9 cellular contexts compared by ENCODE assay signal in the genomic region with DNA sequence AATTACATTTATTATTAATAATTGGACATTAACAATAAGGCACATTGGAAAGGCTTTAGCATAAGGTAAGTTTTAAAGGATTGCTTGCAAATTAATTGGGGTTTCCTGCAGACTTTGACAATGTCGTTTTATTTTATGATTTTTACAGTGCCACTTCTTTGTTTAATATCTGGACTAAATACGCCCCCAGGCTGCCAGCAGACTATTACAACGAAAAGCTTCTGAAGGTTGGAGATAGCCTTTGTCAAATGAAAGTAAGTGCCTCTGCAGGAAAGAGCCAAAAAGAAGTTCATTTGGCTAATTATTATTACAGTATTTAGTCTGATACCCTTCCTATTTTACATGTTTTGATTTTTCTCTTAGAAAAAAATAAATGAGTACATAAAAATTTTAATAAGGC. TPM values are rescaled to one million over a fixed set of nuclear protein-coding genes. Genes with fewer than 3 reads are reported as not detected.
DNase-seq lines count a peak whose midpoint lies in the region; ATAC-seq, FAIRE-seq and TF ChIP-seq lines count a peak whose summit lies in the region.
"Had no signal": no experiment of that assay in that cellular context is flagged by ENCODE, and none has a peak within 500 bp of the region (broad histone marks: within the 10 kb centered on the region; RNA-seq: fewer than 3 reads in every experiment).

No MANE protein-coding gene starts in this region.

- H3K9ac ChIP-seq in HUES6 (ENCODE audit: low read length) (no peak overlapping the region), astrocyte (ENCODE audit: low read length) (no peak overlapping the region)

- H2AFZ ChIP-seq in astrocyte (ENCODE audit: low read depth, low read length): no peak overlapping the region

- no peaks in the 10 kb centered on the region for H3K27me3 Mint-ChIP-seq in astrocyte (ENCODE audit: low read depth, unreplicated experiment)
- no peaks in the 10 kb centered on the region for H3K27me3 Mint-ChIP-seq in naive thymus-derived CD4-positive, alpha-beta T cell

- no peaks in the 10 kb centered on the region for H3K9me3 Mint-ChIP-seq in astrocyte (ENCODE audit: unreplicated experiment)
- peaks cover 0 to 12% (median 0%) of the 10 kb centered on the region in 11 donors for H3K9me3 Mint-ChIP-seq in naive thymus-derived CD4-positive, alpha-beta T cell

- POLR2A ChIA-PET in naive thymus-derived CD4-positive, alpha-beta T cell (lab: Charles Lee): no interaction called here

- FAIRE-seq in astrocyte (lab: Jason Lieb, UNC): no peak

- H4K20me1 ChIP-seq in astrocyte (ENCODE audit: insufficient read depth, low read length): no peaks in the 10 kb centered on the region

- H3K36me3 ChIP-seq in HUES6 (ENCODE audit: control insufficient read depth, insufficient read depth, low read length) (no peaks in the 10 kb centered on the region), astrocyte (ENCODE audit: insufficient read depth, low read length) (no peaks in the 10 kb centered on the region)
- no peaks in the 10 kb centered on the region for H3K36me3 ChIP-seq in naive thymus-derived CD4-positive, alpha-beta T cell (ENCODE audit: control insufficient read depth in 2 of 3, insufficient read depth in 3 of 3, low read length in 3 of 3)

- intact Hi-C loops in naive thymus-derived CD4-positive, alpha-beta T cell (cut with micrococcal nuclease): loop anchor here (1.0 to 10.0 kb wide), 7 partner anchors 11 to 1516 kb away; a partner anchor contains a TSS

- no peaks in the 10 kb centered on the region for H3K36me3 Mint-ChIP-seq in astrocyte (ENCODE audit: low read depth, unreplicated experiment)
- peaks cover 0 to 21% (median 0%) of the 10 kb centered on the region in 5 donors for H3K36me3 Mint-ChIP-seq in naive thymus-derived CD4-positive, alpha-beta T cell

- CTCF ChIA-PET in naive thymus-derived CD4-positive, alpha-beta T cell (lab: Charles Lee): no interaction called here

- H3K4me2 ChIP-seq in astrocyte (ENCODE audit: low read length): no peak overlapping the region

- TF ChIP-seq CTCF in astrocyte (IDR thresholded peaks at IDR 0.05; ENCODE audit: insufficient read depth, low read depth, low read length): no peak

- H3K9me3 ChIP-seq in HUES6 (ENCODE audit: control insufficient read depth, insufficient read depth, low read depth, low read length): no peaks in the 10 kb centered on the region; the same call in 1 of the 2 replicates
- H3K9me3 ChIP-seq in astrocyte (ENCODE audit: insufficient read depth, low read depth, low read length): no peaks in the 10 kb centered on the region
- H3K9me3 ChIP-seq in naive thymus-derived CD4-positive, alpha-beta T cell (ENCODE audit: control insufficient read depth in 2 of 3, low read length in 3 of 3): no peaks in the 10 kb centered on the region

- ATAC-seq in naive thymus-derived CD4-positive, alpha-beta T cell: no peak
- ATAC-seq in GM21619 (IDR thresholded peaks at IDR 0.05; ENCODE audit: unreplicated experiment) (no peak), HG03571 (IDR thresholded peaks at IDR 0.05; ENCODE audit: unreplicated experiment) (no peak)

- peak overlapping the region; percentile 92 for H3K27ac Mint-ChIP-seq in astrocyte (ENCODE audit: unreplicated experiment)
- peak overlapping the region in 6 of 9 donors; percentile 32 to 89 (median 57) for H3K27ac Mint-ChIP-seq in naive thymus-derived CD4-positive, alpha-beta T cell

- H3K79me2 ChIP-seq in astrocyte (ENCODE audit: insufficient read depth, low read length): no peaks in the 10 kb centered on the region

- H3K27ac ChIP-seq in HUES6 (ENCODE audit: low read depth, low read length) (peak overlapping the region; percentile 77; the same call in 1 of the 2 replicates), astrocyte (ENCODE audit: low read depth, low read length) (peak overlapping the region; percentile 46)
- no peak overlapping the region for H3K27ac ChIP-seq in naive thymus-derived CD4-positive, alpha-beta T cell (ENCODE audit: low read depth, low read length)

- H3K4me1 Mint-ChIP-seq in astrocyte (ENCODE audit: low read depth, unreplicated experiment): peaks cover 26% of the 10 kb centered on the region
- peaks cover 29 to 61% (median 42%) of the 10 kb centered on the region in 7 donors for H3K4me1 Mint-ChIP-seq in naive thymus-derived CD4-positive, alpha-beta T cell

- H3K4me1 ChIP-seq in HUES6 (ENCODE audit: control insufficient read depth, insufficient read depth, low read length) (peaks cover 5% of the 10 kb centered on the region), astrocyte (ENCODE audit: insufficient read depth, low read length) (peaks cover 10% of the 10 kb centered on the region)
- peaks cover 22 to 38% of the 10 kb centered on the region in 2 donors for H3K4me1 ChIP-seq in naive thymus-derived CD4-positive, alpha-beta T cell (ENCODE audit: control insufficient read depth in 2 of 2, insufficient read depth in 2 of 2, low read length in 2 of 2)

- no peak overlapping the region for H3K4me3 Mint-ChIP-seq in astrocyte (ENCODE audit: unreplicated experiment)
- peak overlapping the region in 9 of 10 donors; percentile 18 to 66 (median 48) for H3K4me3 Mint-ChIP-seq in naive thymus-derived CD4-positive, alpha-beta T cell
- H3K4me3 Mint-ChIP-seq: neural crest cell had no signal

- H3K4me3 ChIP-seq in HUES6 (ENCODE audit: low read depth, low read length) (no peak overlapping the region), astrocyte (ENCODE audit: insufficient read depth, low read depth, low read length) (no peak overlapping the region)
- H3K4me3 ChIP-seq in naive thymus-derived CD4-positive, alpha-beta T cell (ENCODE audit: low read length): no peak overlapping the region

- no peaks in the 10 kb centered on the region for H3K27me3 ChIP-seq in HUES6 (ENCODE audit: control insufficient read depth, insufficient read depth, low read length)
- H3K27me3 ChIP-seq in astrocyte (ENCODE audit: insufficient read depth, low read length): no peaks in the 10 kb centered on the region
- H3K27me3 ChIP-seq in naive thymus-derived CD4-positive, alpha-beta T cell (ENCODE audit: control insufficient read depth in 2 of 2, insufficient read depth in 2 of 2, low read length in 2 of 2): no peaks in the 10 kb centered on the region

- DNase-seq in GM03348 (ENCODE audit: low spot score): peak; percentile 30
- no peak for DNase-seq in astrocyte (ENCODE audit: low read depth)
- DNase-seq in naive thymus-derived CD4-positive, alpha-beta T cell: no peak
- DNase-seq in HPDE6-E6E7 (ENCODE audit: extremely low spot score): no peak
- no peak for DNase-seq in NCI-H2107 treated with DMSO at 0.1 percent for 48 hours (lab: John Stamatoyannopoulos, UW; ENCODE audit: unreplicated experiment)

RNA-seq across cellular contexts. Expression of a gene that starts 11.3 kb away (rescaled TPM):
- 0.62 and 1.1 TPM in 2 replicates for total RNA-seq in astrocyte
- under 1 TPM; 0.22 to 0.93 (median 0.30) TPM for total RNA-seq in naive thymus-derived CD4-positive, alpha-beta T cell
- polyA plus RNA-seq in naive thymus-derived CD4-positive, alpha-beta T cell: under 1 TPM in 1 of 2 donors, not detected in 1; 0.07 TPM
